Comparison of ENCODE assay signal across 22 cellular contexts in the genomic region with DNA sequence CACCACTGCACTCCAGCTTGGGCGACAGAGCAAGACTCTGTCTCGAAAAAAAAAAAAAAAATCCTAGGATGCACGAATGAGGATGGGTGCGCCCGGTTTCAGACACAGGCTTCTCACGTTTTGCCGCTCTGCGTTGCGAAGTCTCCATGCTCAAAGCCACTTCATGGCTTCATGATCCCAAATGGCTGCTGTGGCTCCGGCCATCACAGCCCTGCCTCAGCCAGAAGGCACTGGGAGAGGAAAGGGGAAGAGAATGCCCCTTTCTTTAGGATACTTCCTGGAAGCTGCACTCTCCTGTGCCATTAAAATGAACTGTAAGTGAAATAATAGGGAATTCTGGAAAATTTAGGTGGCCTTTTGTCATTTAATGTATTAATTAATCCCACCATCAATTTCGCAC.
DNase-seq lines count a peak whose midpoint lies in the region; ATAC-seq, FAIRE-seq and TF ChIP-seq lines count a peak whose summit lies in the region.
"Had no signal": no experiment of that assay in that cellular context is flagged by ENCODE, and none has a peak within 500 bp of the region (broad histone marks: within the 10 kb centered on the region; RNA-seq: fewer than 3 reads in every experiment).

No MANE protein-coding gene starts in this region.

- H3K36me3 ChIP-seq in IMR-90 (ENCODE audit: control insufficient read depth, insufficient read depth, low read length) (no peaks in the 10 kb centered on the region), endothelial cell of umbilical vein (ENCODE audit: control insufficient read depth in 2 of 2, extremely low read depth in 1 of 2, insufficient read depth in 2 of 2, low read length in 2 of 2) (no peaks in the 10 kb centered on the region)
- H3K36me3 ChIP-seq: BE2C had no signal

- CTCF ChIA-PET in IMR-90 (lab: Yijun Ruan, JAX) (no interaction called here), WTC11 (lab: Charles Lee) (interaction anchor here (1.1 kb wide), 1 partner anchor 69 kb away, joined by 4 read pairs; no protein-coding TSS in a partner anchor), endothelial cell of umbilical vein (lab: Charles Lee) (no interaction called here)
- CTCF ChIA-PET in activated CD4-positive, alpha-beta memory T cell treated with anti-CD3 and anti-CD28 coated beads for 36 hours (lab: Charles Lee) = interaction anchor here (0.9 kb wide), 1 partner anchor 10 kb away, joined by 3 read pairs; no protein-coding TSS in a partner anchor

- H2AK5ac ChIP-seq in IMR-90 (ENCODE audit: low read depth, low read length) = peak overlapping the region; percentile 82; the same call in 1 of the 2 replicates

- H4K20me1 ChIP-seq in IMR-90 (ENCODE audit: insufficient read depth, low read length) = no peaks in the 10 kb centered on the region
- H4K20me1 ChIP-seq in endothelial cell of umbilical vein (replicated peaks; ENCODE audit: control insufficient read depth, extremely low read depth, insufficient read depth, low read length) = no peaks in the 10 kb centered on the region

- peak overlapping the region; percentile 89 for H2BK120ac ChIP-seq in IMR-90 (ENCODE audit: low read depth, low read length)

- no TSS peak for BruUV-seq in IMR-90 (replicated peaks; lab: Mats Ljungman, UMichigan)
- TSS peak; percentile 14 for BruUV-seq in endothelial cell of umbilical vein (replicated peaks; lab: Mats Ljungman, UMichigan)

- H3K9me3 Mint-ChIP-seq in WTC11 = peaks cover 4% of the 10 kb centered on the region; the same call in 1 of the 2 replicates
- H3K9me3 Mint-ChIP-seq in activated CD4-positive, alpha-beta memory T cell treated with anti-CD3 and anti-CD28 coated beads for 36 hours = no peaks in the 10 kb centered on the region

- H3K4me1 ChIP-seq in IMR-90 (ENCODE audit: control insufficient read depth, insufficient read depth, low read length) = peaks cover 30% of the 10 kb centered on the region
- peaks cover 9% of the 10 kb centered on the region for H3K4me1 ChIP-seq in endothelial cell of umbilical vein (ENCODE audit: control insufficient read depth, extremely low read depth, insufficient read depth, low read length)
- H3K4me1 ChIP-seq: BE2C had no signal

- H3K9me3 ChIP-seq in IMR-90 (ENCODE audit: control insufficient read depth, insufficient read depth, low read length) = no peaks in the 10 kb centered on the region
- no peaks in the 10 kb centered on the region for H3K9me3 ChIP-seq in endothelial cell of umbilical vein (replicated peaks; ENCODE audit: control insufficient read depth, insufficient read depth, low read length)
- H3K9me3 ChIP-seq: BE2C had no signal

- dilution Hi-C loops in IMR-90 (cut with HindIII; ENCODE audit: low sequenced_read_pairs, unreplicated experiment) (no loop called here), endothelial cell of umbilical vein (cut with MboI; ENCODE audit: extremely low pct_ligation_motif_present, low sequenced_read_pairs) (no loop called here)

- no peaks in the 10 kb centered on the region for H3K27me3 ChIP-seq in IMR-90 (ENCODE audit: control insufficient read depth, insufficient read depth, low read length)
- no peaks in the 10 kb centered on the region for H3K27me3 ChIP-seq in endothelial cell of umbilical vein (ENCODE audit: control insufficient read depth in 2 of 2, insufficient read depth in 2 of 2, low read length in 2 of 2)

- TF ChIP-seq POLR2A in IMR-90 (IDR thresholded peaks at IDR 0.05; ENCODE audit: low read depth, low read length) = no peak
- TF ChIP-seq POLR2A in endothelial cell of umbilical vein (IDR thresholded peaks at IDR 0.05; ENCODE audit: low read depth, low read length) = no peak

- no peaks in the 10 kb centered on the region for H3K79me2 ChIP-seq in endothelial cell of umbilical vein (ENCODE audit: control insufficient read depth, insufficient read depth, low read length)

- H3K9ac ChIP-seq in IMR-90 (ENCODE audit: low read depth, low read length) = no peak overlapping the region
- H3K9ac ChIP-seq in endothelial cell of umbilical vein (replicated peaks; ENCODE audit: extremely low read depth, insufficient read depth, low read length) = no peak overlapping the region

- in situ Hi-C loops in IMR-90 (cut with MboI; ENCODE audit: low sequenced_read_pairs) = no loop called here

- no peak overlapping the region for H2BK15ac ChIP-seq in IMR-90 (ENCODE audit: low read depth, low read length)

- no peak overlapping the region for H3K4me3 ChIP-seq in IMR-90 (ENCODE audit: insufficient read depth, low read depth, low read length)
- H3K4me3 ChIP-seq in endothelial cell of umbilical vein (replicated peaks in 1 of 3; ENCODE audit: insufficient read depth in 1 of 3, low read depth in 1 of 3, low read length in 3 of 3) = no peak overlapping the region
- H3K4me3 ChIP-seq: GM23338 had no signal

- TF ChIP-seq CTCF in IMR-90 (conservative IDR thresholded peaks at IDR 0.05; ENCODE audit: low read depth, low read length) (no peak), WTC11 (IDR thresholded peaks at IDR 0.05) (no peak), endothelial cell of umbilical vein (IDR thresholded peaks at IDR 0.05; ENCODE audit: extremely low read depth in 1 of 2, insufficient read depth in 1 of 2, low read depth in 1 of 2, low read length in 2 of 2) (no peak)

- H3K4me3 Mint-ChIP-seq in WTC11 = no peak overlapping the region
- no peak overlapping the region for H3K4me3 Mint-ChIP-seq in activated CD4-positive, alpha-beta memory T cell treated with anti-CD3 and anti-CD28 coated beads for 36 hours
- H3K4me3 Mint-ChIP-seq: CD4-positive, CD25-positive, alpha-beta regulatory T cell; CD8-positive, alpha-beta memory T cell; GM23338; IgD-negative memory B cell had no signal

- H3K56ac ChIP-seq in IMR-90 (ENCODE audit: extremely low read depth, insufficient read depth, low read length) = no peak overlapping the region

- peak overlapping the region in 1 of 2 experiments; percentile 73; a peak in 1 of 4 replicates for H4K8ac ChIP-seq in IMR-90 (ENCODE audit: low read depth in 2 of 2, low read length in 2 of 2)

- intact Hi-C loops in left ventricle myocardium superior (cut with micrococcal nuclease) = no loop called here
- intact Hi-C loops in cardiac septum (cut with DNase I) = no loop called here
- intact Hi-C loops in IMR-90 (cut with micrococcal nuclease) = no loop called here
- intact Hi-C loops in endothelial cell of umbilical vein (cut with micrococcal nuclease) = no loop called here
- intact Hi-C loops in activated CD4-positive, alpha-beta memory T cell treated with anti-CD3 and anti-CD28 coated beads for 36 hours (cut with micrococcal nuclease) = no loop called here

- peak; percentile 0 for DNase-seq in left ventricle myocardium superior
- no peak for DNase-seq in cardiac septum (ENCODE audit: low spot score)
- no peak for DNase-seq in IMR-90
- no peak for DNase-seq in WTC11 (ENCODE audit: low spot score)
- no peak for DNase-seq in endothelial cell of umbilical vein (ENCODE audit: low read depth, low spot score)
- DNase-seq in NCI-H2227 (lab: John Stamatoyannopoulos, UW; ENCODE audit: unreplicated experiment) = no peak
- no peak for DNase-seq in activated CD4-positive, alpha-beta memory T cell treated with anti-CD3 and anti-CD28 coated beads for 36 hours
- DNase-seq in NCI-H1930 (lab: John Stamatoyannopoulos, UW) = no peak
- DNase-seq: ACHN; BE2C; C1 segment of cervical spinal cord; CD4-positive, CD25-positive, alpha-beta regulatory T cell; CD8-positive, alpha-beta memory T cell; COR-L47; H7 had no signal

- H3K4me2 ChIP-seq in IMR-90 (ENCODE audit: low read depth, low read length) (no peak overlapping the region), endothelial cell of umbilical vein (ENCODE audit: insufficient read depth, low read length) (peak overlapping the region; percentile 47)
- H3K4me2 ChIP-seq: GM23338 had no signal

- H2AK9ac ChIP-seq in IMR-90 (replicated peaks; ENCODE audit: low read depth, low read length, poor library complexity) = peak overlapping the region; percentile 22

- 85% methylated on average over 4 of the region's 11 CpGs; no CpG with 5 or more reads in 1 of the 2 experiments for WGBS in IMR-90 (ENCODE audit: extremely low coverage in 2 of 2, insufficient read length in 1 of 2), 2 experiments

- H3K9me1 ChIP-seq in IMR-90 (ENCODE audit: insufficient read depth, low read length) = peaks cover 14% of the 10 kb centered on the region
- H3K9me1 ChIP-seq in endothelial cell of umbilical vein (replicated peaks; ENCODE audit: control insufficient read depth, extremely low read depth, insufficient read depth, low read length) = no peaks in the 10 kb centered on the region

- ATAC-seq in left ventricle myocardium superior = no peak
- no peak for ATAC-seq in IMR-90 (ENCODE audit: low read depth)
- ATAC-seq in WTC11 = no peak
- ATAC-seq: GM23338 had no signal

- H3K36me3 Mint-ChIP-seq in WTC11 = no peaks in the 10 kb centered on the region; the same call in 1 of the 2 replicates
- H3K36me3 Mint-ChIP-seq in activated CD4-positive, alpha-beta memory T cell treated with anti-CD3 and anti-CD28 coated beads for 36 hours = peaks cover 1% of the 10 kb centered on the region
- H3K36me3 Mint-ChIP-seq: CD4-positive, CD25-positive, alpha-beta regulatory T cell; CD8-positive, alpha-beta memory T cell; IgD-negative memory B cell had no signal

- peak overlapping the region; percentile 9 for H4K91ac ChIP-seq in IMR-90 (ENCODE audit: insufficient read depth, low read depth, low read length)

- 0 out of 4 replicates have a peak, but pooled peaks cover 0 to 4% of the 10 kb centered on the region in 2 experiments for H3K79me1 ChIP-seq in IMR-90 (ENCODE audit: low read depth in 1 of 2, low read length in 2 of 2)

- H2BK20ac ChIP-seq in IMR-90 (ENCODE audit: low read depth, low read length) = peak overlapping the region; percentile 94; the same call in 1 of the 2 replicates

- H3K14ac ChIP-seq in IMR-90 (replicated peaks; ENCODE audit: low read depth, low read length) = peak overlapping the region; percentile 84; the same call in 1 of the 2 replicates

- H3K4me1 Mint-ChIP-seq in WTC11 = peaks cover 39% of the 10 kb centered on the region
- no peaks in the 10 kb centered on the region for H3K4me1 Mint-ChIP-seq in activated CD4-positive, alpha-beta memory T cell treated with anti-CD3 and anti-CD28 coated beads for 36 hours (ENCODE audit: low read depth)
- H3K4me1 Mint-ChIP-seq: CD4-positive, CD25-positive, alpha-beta regulatory T cell; CD8-positive, alpha-beta memory T cell; IgD-negative memory B cell had no signal

- H4K5ac ChIP-seq in IMR-90 (ENCODE audit: low read depth, low read length) = no peak overlapping the region; the same call in 1 of the 2 replicates

- H3K18ac ChIP-seq in IMR-90 (ENCODE audit: low read depth, low read length) = peak overlapping the region; percentile 3; the same call in 1 of the 2 replicates

- peaks cover 7% of the 10 kb centered on the region for H3K27me3 Mint-ChIP-seq in WTC11 (ENCODE audit: low read depth)
- peaks cover 8% of the 10 kb centered on the region for H3K27me3 Mint-ChIP-seq in activated CD4-positive, alpha-beta memory T cell treated with anti-CD3 and anti-CD28 coated beads for 36 hours

- POLR2A ChIA-PET in IMR-90 (lab: Charles Lee; ENCODE audit: unreplicated experiment) (no interaction called here), WTC11 (lab: Charles Lee) (no interaction called here), endothelial cell of umbilical vein (lab: Charles Lee) (no interaction called here)
- POLR2A ChIA-PET in activated CD4-positive, alpha-beta memory T cell treated with anti-CD3 and anti-CD28 coated beads for 36 hours (lab: Charles Lee) = interaction anchor here (0.7 kb wide), 1 partner anchor 113 kb away, joined by 4 read pairs; no protein-coding TSS in a partner anchor

- no peak overlapping the region for H3K27ac Mint-ChIP-seq in WTC11
- H3K27ac Mint-ChIP-seq in activated CD4-positive, alpha-beta memory T cell treated with anti-CD3 and anti-CD28 coated beads for 36 hours = no peak overlapping the region
- H3K27ac Mint-ChIP-seq: CD4-positive, CD25-positive, alpha-beta regulatory T cell; CD8-positive, alpha-beta memory T cell; GM23338; IgD-negative memory B cell had no signal

- no peak overlapping the region for H3K23ac ChIP-seq in IMR-90 (ENCODE audit: low read depth, low read length)

- H2AFZ ChIP-seq in IMR-90 (replicated peaks; ENCODE audit: low read length, poor library complexity) (no peak overlapping the region), endothelial cell of umbilical vein (ENCODE audit: low read depth, low read length) (no peak overlapping the region)
- H2AFZ ChIP-seq: GM23338 had no signal

- peak overlapping the region; percentile 95 for H3K4ac ChIP-seq in IMR-90 (ENCODE audit: low read depth, low read length)

- no peak overlapping the region for H2BK5ac ChIP-seq in IMR-90 (ENCODE audit: low read depth, low read length, poor library complexity, severe bottlenecking)

- no peak for FAIRE-seq in endothelial cell of umbilical vein (lab: Jason Lieb, UNC)
- FAIRE-seq: D721Med, G401.6, GM12891, GM18507, HTR-8/SVneo had no signal

- H3K27ac ChIP-seq in IMR-90 (ENCODE audit: insufficient read depth, low read length) = no peak overlapping the region
- H3K27ac ChIP-seq in endothelial cell of umbilical vein (ENCODE audit: insufficient read depth, low read depth, low read length) = peak overlapping the region; percentile 20

- no peak for TF ChIP-seq RAD21 in IMR-90 (IDR thresholded peaks at IDR 0.05; ENCODE audit: low read length)

Comparison
In these comparisons a context has a peak if more than half of its experiments do, and no peak if none do; other contexts are left out.
1. CTCF ChIA-PET loops: an anchor here in WTC11 (1.1 kb wide) and activated CD4-positive, alpha-beta memory T cell treated with anti-CD3 and anti-CD28 coated beads for 36 hours (0.9 kb wide); none called in IMR-90 and endothelial cell of umbilical vein.